1 cellular context compared by ENCODE assay signal in the genomic region with DNA sequence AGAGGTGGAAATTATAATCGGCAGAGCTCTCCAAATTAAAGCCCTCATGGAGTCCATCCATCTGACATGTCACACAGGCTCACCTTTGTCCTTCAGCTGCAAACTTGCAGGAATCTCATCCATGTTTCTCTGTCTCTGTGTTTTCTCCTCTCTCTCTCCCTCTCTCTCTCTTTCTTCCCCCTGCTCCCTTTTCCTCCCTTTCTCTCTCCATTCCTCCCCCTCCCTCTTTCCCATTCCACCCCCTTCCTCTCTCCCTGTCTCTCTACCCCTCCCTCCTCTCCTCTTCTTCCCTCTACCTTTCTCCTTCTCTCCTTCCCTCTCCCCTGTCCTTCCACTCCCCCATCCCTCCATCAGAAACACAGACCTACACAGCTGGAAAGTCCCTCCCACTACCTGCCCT.
A peak's percentile ranks its signal among the peaks of the same experiment; 100 is the strongest.
TF ChIP-seq lines count a peak whose summit lies in the region.

No MANE protein-coding gene starts in this region.

TF ChIP-seq in HEK293, 187 proteins besides CTCF, POLR2A, EP300 and RAD21 (continued from another document):
- TF ChIP-seq, protein P1, sequence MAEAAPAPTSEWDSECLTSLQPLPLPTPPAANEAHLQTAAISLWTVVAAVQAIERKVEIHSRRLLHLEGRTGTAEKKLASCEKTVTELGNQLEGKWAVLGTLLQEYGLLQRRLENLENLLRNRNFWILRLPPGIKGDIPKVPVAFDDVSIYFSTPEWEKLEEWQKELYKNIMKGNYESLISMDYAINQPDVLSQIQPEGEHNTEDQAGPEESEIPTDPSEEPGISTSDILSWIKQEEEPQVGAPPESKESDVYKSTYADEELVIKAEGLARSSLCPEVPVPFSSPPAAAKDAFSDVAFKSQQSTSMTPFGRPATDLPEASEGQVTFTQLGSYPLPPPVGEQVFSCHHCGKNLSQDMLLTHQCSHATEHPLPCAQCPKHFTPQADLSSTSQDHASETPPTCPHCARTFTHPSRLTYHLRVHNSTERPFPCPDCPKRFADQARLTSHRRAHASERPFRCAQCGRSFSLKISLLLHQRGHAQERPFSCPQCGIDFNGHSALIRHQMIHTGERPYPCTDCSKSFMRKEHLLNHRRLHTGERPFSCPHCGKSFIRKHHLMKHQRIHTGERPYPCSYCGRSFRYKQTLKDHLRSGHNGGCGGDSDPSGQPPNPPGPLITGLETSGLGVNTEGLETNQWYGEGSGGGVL (tag by site-specific recombination; IDR thresholded peaks at IDR 0.05), result peak; percentile 32; the same call in 1 of the 2 replicates
